In the genomic region with DNA sequence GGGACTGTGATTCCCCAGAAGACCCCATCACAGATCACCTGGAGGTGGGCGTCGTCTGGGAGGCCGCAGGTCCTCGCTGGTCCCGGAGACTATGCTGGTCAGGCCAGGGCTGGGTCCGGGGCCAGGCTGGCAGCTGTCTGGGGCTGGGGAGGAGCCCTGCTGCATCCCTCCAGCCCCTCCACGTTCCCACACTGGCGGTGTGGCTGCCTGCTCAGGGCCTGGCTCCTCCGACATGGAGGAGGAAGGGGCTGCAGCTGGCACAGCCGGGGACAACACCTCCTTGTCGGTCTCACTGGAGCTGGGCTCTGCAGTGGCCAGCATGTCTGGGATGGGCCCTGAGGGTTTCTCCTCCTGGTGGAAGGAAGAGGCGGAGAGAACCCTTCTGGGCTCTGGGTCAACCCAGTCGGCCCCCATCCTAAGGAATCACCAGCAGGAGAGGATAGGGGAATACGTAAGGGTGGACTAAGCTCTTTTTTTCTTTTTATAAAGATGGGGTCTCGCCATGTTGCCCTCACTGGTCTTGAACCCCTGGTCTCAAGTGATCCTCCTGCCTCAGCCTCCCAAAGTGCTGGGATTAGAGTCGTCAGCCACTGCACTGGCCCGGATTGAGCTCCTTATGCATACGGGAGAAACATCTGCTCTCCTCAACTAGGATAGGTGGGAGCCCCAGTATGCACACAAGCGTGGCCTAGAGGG, we compare ENCODE assay signal across 2 cellular contexts.
TF ChIP-seq lines count a peak whose summit lies in the region.

No MANE protein-coding gene starts in this region.

TF ChIP-seq in SK-N-SH, 30 proteins besides CTCF, POLR2A, EP300 and RAD21:
- TF ChIP-seq GATA2 (CRISPR knock-in tag; IDR thresholded peaks at IDR 0.05), result no peak
- TF ChIP-seq ZBTB33 (IDR thresholded peaks at IDR 0.05; ENCODE audit: borderline replicate concordance, low read depth), result no peak
- TF ChIP-seq USF2 (IDR thresholded peaks at IDR 0.05; ENCODE audit: borderline replicate concordance, low read depth, low read length), result no peak
- TF ChIP-seq JUND (IDR thresholded peaks at IDR 0.05), result no peak
- TF ChIP-seq ELF1 (IDR thresholded peaks at IDR 0.05), result no peak
- no peak for TF ChIP-seq SMC3 (IDR thresholded peaks at IDR 0.05; ENCODE audit: low read depth, low read length)
- no peak for TF ChIP-seq MXI1 (IDR thresholded peaks at IDR 0.05; ENCODE audit: low read depth, low read length)
- TF ChIP-seq, protein P1, sequence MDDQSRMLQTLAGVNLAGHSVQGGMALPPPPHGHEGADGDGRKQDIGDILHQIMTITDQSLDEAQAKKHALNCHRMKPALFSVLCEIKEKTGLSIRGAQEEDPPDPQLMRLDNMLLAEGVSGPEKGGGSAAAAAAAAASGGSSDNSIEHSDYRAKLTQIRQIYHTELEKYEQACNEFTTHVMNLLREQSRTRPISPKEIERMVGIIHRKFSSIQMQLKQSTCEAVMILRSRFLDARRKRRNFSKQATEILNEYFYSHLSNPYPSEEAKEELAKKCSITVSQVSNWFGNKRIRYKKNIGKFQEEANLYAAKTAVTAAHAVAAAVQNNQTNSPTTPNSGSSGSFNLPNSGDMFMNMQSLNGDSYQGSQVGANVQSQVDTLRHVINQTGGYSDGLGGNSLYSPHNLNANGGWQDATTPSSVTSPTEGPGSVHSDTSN (IDR thresholded peaks at IDR 0.05), result no peak
- TF ChIP-seq POLR2AphosphoS5 (IDR thresholded peaks at IDR 0.05; ENCODE audit: low read depth, low read length), result no peak
- TF ChIP-seq FOXM1 (IDR thresholded peaks at IDR 0.05; ENCODE audit: low read depth), result no peak
- no peak for TF ChIP-seq RFX5 (IDR thresholded peaks at IDR 0.05; ENCODE audit: low read length)
- no peak for TF ChIP-seq RXRA (IDR thresholded peaks at IDR 0.05; ENCODE audit: borderline replicate concordance, low read depth)
- no peak for TF ChIP-seq EZH2phosphoT487 (IDR thresholded peaks at IDR 0.05; ENCODE audit: borderline replicate concordance, low read depth)
- TF ChIP-seq FOSL2 (IDR thresholded peaks at IDR 0.05; ENCODE audit: borderline replicate concordance, low read depth), result no peak
- TF ChIP-seq IRF3 (IDR thresholded peaks at IDR 0.05; ENCODE audit: low read depth, low read length), result no peak
- TF ChIP-seq TCF12 (IDR thresholded peaks at IDR 0.05), result no peak

TF ChIP-seq in SK-N-SH treated with all-trans-retinoic acid at 6 μM for 48 hours, 23 proteins besides CTCF, POLR2A, EP300 and RAD21:
- TF ChIP-seq, protein P2, sequence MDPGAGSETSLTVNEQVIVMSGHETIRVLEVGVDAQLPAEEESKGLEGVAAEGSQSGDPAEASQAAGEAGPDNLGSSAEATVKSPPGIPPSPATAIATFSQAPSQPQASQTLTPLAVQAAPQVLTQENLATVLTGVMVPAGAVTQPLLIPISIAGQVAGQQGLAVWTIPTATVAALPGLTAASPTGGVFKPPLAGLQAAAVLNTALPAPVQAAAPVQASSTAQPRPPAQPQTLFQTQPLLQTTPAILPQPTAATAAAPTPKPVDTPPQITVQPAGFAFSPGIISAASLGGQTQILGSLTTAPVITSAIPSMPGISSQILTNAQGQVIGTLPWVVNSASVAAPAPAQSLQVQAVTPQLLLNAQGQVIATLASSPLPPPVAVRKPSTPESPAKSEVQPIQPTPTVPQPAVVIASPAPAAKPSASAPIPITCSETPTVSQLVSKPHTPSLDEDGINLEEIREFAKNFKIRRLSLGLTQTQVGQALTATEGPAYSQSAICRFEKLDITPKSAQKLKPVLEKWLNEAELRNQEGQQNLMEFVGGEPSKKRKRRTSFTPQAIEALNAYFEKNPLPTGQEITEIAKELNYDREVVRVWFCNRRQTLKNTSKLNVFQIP (CRISPR knock-in tag; IDR thresholded peaks at IDR 0.05; ENCODE audit: borderline replicate concordance, low read depth), result no peak
- TF ChIP-seq TOX (CRISPR knock-in tag; IDR thresholded peaks at IDR 0.05; ENCODE audit: borderline replicate concordance) (no peak), ESRRG (CRISPR knock-in tag; IDR thresholded peaks at IDR 0.05) (no peak), ARNTL (CRISPR knock-in tag; IDR thresholded peaks at IDR 0.05; ENCODE audit: borderline replicate concordance, low read depth) (no peak), ZNF565 (CRISPR knock-in tag; conservative IDR thresholded peaks at IDR 0.05; ENCODE audit: low read depth) (no peak), ZNF70 (CRISPR knock-in tag; IDR thresholded peaks at IDR 0.05) (no peak), ZNF8 (CRISPR knock-in tag; IDR thresholded peaks at IDR 0.05) (no peak), ZFP30 (CRISPR knock-in tag; IDR thresholded peaks at IDR 0.05) (no peak), GLIS3 (CRISPR knock-in tag; IDR thresholded peaks at IDR 0.05) (no peak), ZC3H10 (CRISPR knock-in tag; IDR thresholded peaks at IDR 0.05) (no peak), TSHZ2 (CRISPR knock-in tag; IDR thresholded peaks at IDR 0.05) (no peak), TCF4 (CRISPR knock-in tag; IDR thresholded peaks at IDR 0.05; ENCODE audit: borderline replicate concordance) (no peak), ISL1 (CRISPR knock-in tag; IDR thresholded peaks at IDR 0.05) (no peak), RARB (CRISPR knock-in tag; IDR thresholded peaks at IDR 0.05) (no peak), OSR1 (CRISPR knock-in tag; IDR thresholded peaks at IDR 0.05) (no peak), BACH2 (CRISPR knock-in tag; IDR thresholded peaks at IDR 0.05; ENCODE audit: borderline replicate concordance) (no peak)
- TF ChIP-seq, protein P3, sequence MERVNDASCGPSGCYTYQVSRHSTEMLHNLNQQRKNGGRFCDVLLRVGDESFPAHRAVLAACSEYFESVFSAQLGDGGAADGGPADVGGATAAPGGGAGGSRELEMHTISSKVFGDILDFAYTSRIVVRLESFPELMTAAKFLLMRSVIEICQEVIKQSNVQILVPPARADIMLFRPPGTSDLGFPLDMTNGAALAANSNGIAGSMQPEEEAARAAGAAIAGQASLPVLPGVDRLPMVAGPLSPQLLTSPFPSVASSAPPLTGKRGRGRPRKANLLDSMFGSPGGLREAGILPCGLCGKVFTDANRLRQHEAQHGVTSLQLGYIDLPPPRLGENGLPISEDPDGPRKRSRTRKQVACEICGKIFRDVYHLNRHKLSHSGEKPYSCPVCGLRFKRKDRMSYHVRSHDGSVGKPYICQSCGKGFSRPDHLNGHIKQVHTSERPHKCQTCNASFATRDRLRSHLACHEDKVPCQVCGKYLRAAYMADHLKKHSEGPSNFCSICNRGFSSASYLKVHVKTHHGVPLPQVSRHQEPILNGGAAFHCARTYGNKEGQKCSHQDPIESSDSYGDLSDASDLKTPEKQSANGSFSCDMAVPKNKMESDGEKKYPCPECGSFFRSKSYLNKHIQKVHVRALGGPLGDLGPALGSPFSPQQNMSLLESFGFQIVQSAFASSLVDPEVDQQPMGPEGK (CRISPR knock-in tag; IDR thresholded peaks at IDR 0.05; ENCODE audit: borderline replicate concordance), result no peak
- TF ChIP-seq, protein P4, sequence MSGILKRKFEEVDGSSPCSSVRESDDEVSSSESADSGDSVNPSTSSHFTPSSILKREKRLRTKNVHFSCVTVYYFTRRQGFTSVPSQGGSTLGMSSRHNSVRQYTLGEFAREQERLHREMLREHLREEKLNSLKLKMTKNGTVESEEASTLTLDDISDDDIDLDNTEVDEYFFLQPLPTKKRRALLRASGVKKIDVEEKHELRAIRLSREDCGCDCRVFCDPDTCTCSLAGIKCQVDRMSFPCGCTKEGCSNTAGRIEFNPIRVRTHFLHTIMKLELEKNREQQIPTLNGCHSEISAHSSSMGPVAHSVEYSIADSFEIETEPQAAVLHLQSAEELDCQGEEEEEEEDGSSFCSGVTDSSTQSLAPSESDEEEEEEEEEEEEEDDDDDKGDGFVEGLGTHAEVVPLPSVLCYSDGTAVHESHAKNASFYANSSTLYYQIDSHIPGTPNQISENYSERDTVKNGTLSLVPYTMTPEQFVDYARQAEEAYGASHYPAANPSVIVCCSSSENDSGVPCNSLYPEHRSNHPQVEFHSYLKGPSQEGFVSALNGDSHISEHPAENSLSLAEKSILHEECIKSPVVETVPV (CRISPR knock-in tag; IDR thresholded peaks at IDR 0.05), result no peak
